8 cellular contexts compared by ENCODE assay signal in genomic region chr15:23687143-23687470, GRCh38. TPM values are rescaled to one million over a fixed set of nuclear protein-coding genes. Genes with fewer than 3 reads are reported as not detected.
A peak's percentile ranks its signal among the peaks of the same experiment; 100 is the strongest.
DNase-seq lines count a peak whose midpoint lies in the region; ATAC-seq and TF ChIP-seq lines count a peak whose summit lies in the region.

TSS of gene NDN (minus strand) at chr15:23687305. CDS start at chr15:23687217, 88 bp downstream.

- H3K27ac ChIP-seq in WERI-Rb-1 (peak within 1 kb of the TSS; percentile 57; the same call in 1 of the 2 replicates), ovary (peak within 1 kb of the TSS in 1 of 2 donors; percentile 58)

- intact Hi-C loops in head of caudate nucleus (cut with DNase I) (no loop called here), ovary (cut with DNase I) (no loop called here)

- H3K27me3 ChIP-seq in WERI-Rb-1 (ENCODE audit: insufficient read depth, low read depth, severe bottlenecking) (peaks cover 2% of the 10 kb centered on the region), ovary (no peaks in the 10 kb centered on the region)

- H3K4me1 ChIP-seq in ovary (ENCODE audit: insufficient read depth): peaks cover 4% of the 10 kb centered on the region

- WGBS in ovary, 3 donors: 19 to 31% (median 30%) methylated on average over 38 of the region's 38 CpGs

- peak; percentile 27 for TF ChIP-seq POLR2A in ovary (IDR thresholded peaks at IDR 0.05)

- H3K4me3 ChIP-seq in WERI-Rb-1 (ENCODE audit: low read depth, low read length) (peak within 1 kb of the TSS; percentile 60), ovary (peak within 1 kb of the TSS; percentile 55)

- H3K9me3 ChIP-seq in WERI-Rb-1 (ENCODE audit: severe bottlenecking): no peaks in the 10 kb centered on the region
- H3K9me3 ChIP-seq in ovary: no peaks in the 10 kb centered on the region

- H3K36me3 ChIP-seq in WERI-Rb-1: peaks cover 3% of the 10 kb centered on the region; the same call in 1 of the 2 replicates
- H3K36me3 ChIP-seq in ovary: no peaks in the 10 kb centered on the region

- TF ChIP-seq EP300 in ovary (IDR thresholded peaks at IDR 0.05): no peak

- no peak for TF ChIP-seq CTCF in WERI-Rb-1 (IDR thresholded peaks at IDR 0.05; ENCODE audit: low read depth, low read length)
- no peak for TF ChIP-seq CTCF in ovary (IDR thresholded peaks at IDR 0.05)

- peak; percentile 90 for DNase-seq in Daoy (ENCODE audit: low read depth)
- peak; percentile 62 for DNase-seq in WERI-Rb-1
- peak in 40 of 42 donors; percentile 24 to 80 (median 61) for DNase-seq in head of caudate nucleus
- peak; percentile 62 to 81 (median 71) for DNase-seq in ovary
- DNase-seq in NCI-H748 (lab: John Stamatoyannopoulos, UW; ENCODE audit: unreplicated experiment): no peak
- no peak for DNase-seq in NCI-H2107 (lab: John Stamatoyannopoulos, UW)
- no peak for DNase-seq in H4 (ENCODE audit: low spot score)

- ATAC-seq in GM19351 (IDR thresholded peaks at IDR 0.05; ENCODE audit: unreplicated experiment): no peak

RNA-seq across cellular contexts. Expression of gene NDN, which starts in this region (rescaled TPM):
- total RNA-seq in Daoy (2014; rRNA removed; shearing (Covaris generic)): 139 and 158 TPM in 2 replicates
- total RNA-seq in ovary: 100 to 1,000 TPM in 5 of 7 donors, 10 to 100 TPM in 2; 85.6 to 137 (median 112) TPM
- 100 to 1,000 TPM in 1 of 2 donors, 10 to 100 TPM in 1; 77.9 to 105 TPM for polyA plus RNA-seq in ovary
- total RNA-seq in H4 (2014; rRNA removed; shearing (Covaris generic)): 0.33 and 1.3 TPM in 2 replicates

Comparison
In these comparisons a context has a peak if more than half of its experiments do, and no peak if none do; other contexts are left out.
1. RNA of gene NDN (total RNA-seq): 139 to 158 TPM in Daoy and 85.6 to 137 TPM in ovary; 0.33 to 1.3 TPM in H4; every median in the first group is over 10 times any median in the second.
2. DNase-seq: peak in Daoy (single experiment), WERI-Rb-1 (single experiment), head of caudate nucleus (40 of 42) and ovary (5 of 5); none in NCI-H748 (single experiment), NCI-H2107 (single experiment) and H4 (single experiment).